ENCODE assay signal across 1 cellular context in the genomic region with DNA sequence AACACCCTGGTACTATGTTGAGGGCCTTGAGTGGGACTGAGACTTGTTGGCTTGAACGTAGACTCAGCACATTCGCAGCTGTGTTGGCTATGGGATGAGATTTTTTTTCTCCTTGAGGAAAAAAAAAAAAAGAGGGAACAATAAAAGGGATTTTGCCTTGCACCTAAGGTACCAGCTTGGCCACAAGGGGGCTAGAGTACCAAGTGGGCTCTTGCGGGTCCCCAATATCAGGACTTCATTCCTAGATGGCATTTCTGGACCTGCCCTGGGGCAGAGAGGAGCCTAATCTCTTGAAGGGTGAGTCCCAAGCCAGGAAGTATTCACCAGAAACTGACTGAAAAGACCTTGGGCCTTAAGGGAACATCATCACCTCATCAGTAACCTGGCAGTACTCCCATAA.
TF ChIP-seq lines count a peak whose summit lies in the region.

No MANE protein-coding gene starts in this region.

TF ChIP-seq in H1, 55 proteins besides CTCF, POLR2A, EP300 and RAD21:
- TF ChIP-seq KDM1A (IDR thresholded peaks at IDR 0.05; ENCODE audit: borderline replicate concordance, low read length) (no peak), KDM5A (IDR thresholded peaks at IDR 0.05; ENCODE audit: low read length) (no peak), POU5F1 (IDR thresholded peaks at IDR 0.05; ENCODE audit: low read depth, low read length) (no peak), EGR1 (IDR thresholded peaks at IDR 0.05; ENCODE audit: borderline replicate concordance, low read depth, low read length) (no peak), TEAD4 (IDR thresholded peaks at IDR 0.05; ENCODE audit: low read depth, low read length) (no peak), CHD1 (IDR thresholded peaks at IDR 0.05; ENCODE audit: low read depth, low read length) (no peak), SIN3A (conservative IDR thresholded peaks at IDR 0.05 in 1 of 2, IDR thresholded peaks at IDR 0.05 in 1 of 2; ENCODE audit: low read depth in 1 of 2, low read length in 2 of 2) (no peak)
- TF ChIP-seq, protein P1, sequence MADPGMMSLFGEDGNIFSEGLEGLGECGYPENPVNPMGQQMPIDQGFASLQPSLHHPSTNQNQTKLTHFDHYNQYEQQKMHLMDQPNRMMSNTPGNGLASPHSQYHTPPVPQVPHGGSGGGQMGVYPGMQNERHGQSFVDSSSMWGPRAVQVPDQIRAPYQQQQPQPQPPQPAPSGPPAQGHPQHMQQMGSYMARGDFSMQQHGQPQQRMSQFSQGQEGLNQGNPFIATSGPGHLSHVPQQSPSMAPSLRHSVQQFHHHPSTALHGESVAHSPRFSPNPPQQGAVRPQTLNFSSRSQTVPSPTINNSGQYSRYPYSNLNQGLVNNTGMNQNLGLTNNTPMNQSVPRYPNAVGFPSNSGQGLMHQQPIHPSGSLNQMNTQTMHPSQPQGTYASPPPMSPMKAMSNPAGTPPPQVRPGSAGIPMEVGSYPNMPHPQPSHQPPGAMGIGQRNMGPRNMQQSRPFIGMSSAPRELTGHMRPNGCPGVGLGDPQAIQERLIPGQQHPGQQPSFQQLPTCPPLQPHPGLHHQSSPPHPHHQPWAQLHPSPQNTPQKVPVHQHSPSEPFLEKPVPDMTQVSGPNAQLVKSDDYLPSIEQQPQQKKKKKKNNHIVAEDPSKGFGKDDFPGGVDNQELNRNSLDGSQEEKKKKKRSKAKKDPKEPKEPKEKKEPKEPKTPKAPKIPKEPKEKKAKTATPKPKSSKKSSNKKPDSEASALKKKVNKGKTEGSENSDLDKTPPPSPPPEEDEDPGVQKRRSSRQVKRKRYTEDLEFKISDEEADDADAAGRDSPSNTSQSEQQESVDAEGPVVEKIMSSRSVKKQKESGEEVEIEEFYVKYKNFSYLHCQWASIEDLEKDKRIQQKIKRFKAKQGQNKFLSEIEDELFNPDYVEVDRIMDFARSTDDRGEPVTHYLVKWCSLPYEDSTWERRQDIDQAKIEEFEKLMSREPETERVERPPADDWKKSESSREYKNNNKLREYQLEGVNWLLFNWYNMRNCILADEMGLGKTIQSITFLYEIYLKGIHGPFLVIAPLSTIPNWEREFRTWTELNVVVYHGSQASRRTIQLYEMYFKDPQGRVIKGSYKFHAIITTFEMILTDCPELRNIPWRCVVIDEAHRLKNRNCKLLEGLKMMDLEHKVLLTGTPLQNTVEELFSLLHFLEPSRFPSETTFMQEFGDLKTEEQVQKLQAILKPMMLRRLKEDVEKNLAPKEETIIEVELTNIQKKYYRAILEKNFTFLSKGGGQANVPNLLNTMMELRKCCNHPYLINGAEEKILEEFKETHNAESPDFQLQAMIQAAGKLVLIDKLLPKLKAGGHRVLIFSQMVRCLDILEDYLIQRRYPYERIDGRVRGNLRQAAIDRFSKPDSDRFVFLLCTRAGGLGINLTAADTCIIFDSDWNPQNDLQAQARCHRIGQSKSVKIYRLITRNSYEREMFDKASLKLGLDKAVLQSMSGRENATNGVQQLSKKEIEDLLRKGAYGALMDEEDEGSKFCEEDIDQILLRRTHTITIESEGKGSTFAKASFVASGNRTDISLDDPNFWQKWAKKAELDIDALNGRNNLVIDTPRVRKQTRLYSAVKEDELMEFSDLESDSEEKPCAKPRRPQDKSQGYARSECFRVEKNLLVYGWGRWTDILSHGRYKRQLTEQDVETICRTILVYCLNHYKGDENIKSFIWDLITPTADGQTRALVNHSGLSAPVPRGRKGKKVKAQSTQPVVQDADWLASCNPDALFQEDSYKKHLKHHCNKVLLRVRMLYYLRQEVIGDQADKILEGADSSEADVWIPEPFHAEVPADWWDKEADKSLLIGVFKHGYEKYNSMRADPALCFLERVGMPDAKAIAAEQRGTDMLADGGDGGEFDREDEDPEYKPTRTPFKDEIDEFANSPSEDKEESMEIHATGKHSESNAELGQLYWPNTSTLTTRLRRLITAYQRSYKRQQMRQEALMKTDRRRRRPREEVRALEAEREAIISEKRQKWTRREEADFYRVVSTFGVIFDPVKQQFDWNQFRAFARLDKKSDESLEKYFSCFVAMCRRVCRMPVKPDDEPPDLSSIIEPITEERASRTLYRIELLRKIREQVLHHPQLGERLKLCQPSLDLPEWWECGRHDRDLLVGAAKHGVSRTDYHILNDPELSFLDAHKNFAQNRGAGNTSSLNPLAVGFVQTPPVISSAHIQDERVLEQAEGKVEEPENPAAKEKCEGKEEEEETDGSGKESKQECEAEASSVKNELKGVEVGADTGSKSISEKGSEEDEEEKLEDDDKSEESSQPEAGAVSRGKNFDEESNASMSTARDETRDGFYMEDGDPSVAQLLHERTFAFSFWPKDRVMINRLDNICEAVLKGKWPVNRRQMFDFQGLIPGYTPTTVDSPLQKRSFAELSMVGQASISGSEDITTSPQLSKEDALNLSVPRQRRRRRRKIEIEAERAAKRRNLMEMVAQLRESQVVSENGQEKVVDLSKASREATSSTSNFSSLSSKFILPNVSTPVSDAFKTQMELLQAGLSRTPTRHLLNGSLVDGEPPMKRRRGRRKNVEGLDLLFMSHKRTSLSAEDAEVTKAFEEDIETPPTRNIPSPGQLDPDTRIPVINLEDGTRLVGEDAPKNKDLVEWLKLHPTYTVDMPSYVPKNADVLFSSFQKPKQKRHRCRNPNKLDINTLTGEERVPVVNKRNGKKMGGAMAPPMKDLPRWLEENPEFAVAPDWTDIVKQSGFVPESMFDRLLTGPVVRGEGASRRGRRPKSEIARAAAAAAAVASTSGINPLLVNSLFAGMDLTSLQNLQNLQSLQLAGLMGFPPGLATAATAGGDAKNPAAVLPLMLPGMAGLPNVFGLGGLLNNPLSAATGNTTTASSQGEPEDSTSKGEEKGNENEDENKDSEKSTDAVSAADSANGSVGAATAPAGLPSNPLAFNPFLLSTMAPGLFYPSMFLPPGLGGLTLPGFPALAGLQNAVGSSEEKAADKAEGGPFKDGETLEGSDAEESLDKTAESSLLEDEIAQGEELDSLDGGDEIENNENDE (IDR thresholded peaks at IDR 0.05; ENCODE audit: insufficient replicate concordance, low read length), result no peak
TF ChIP-seq in H1: peak in this region for 0.
